In the genomic region with DNA sequence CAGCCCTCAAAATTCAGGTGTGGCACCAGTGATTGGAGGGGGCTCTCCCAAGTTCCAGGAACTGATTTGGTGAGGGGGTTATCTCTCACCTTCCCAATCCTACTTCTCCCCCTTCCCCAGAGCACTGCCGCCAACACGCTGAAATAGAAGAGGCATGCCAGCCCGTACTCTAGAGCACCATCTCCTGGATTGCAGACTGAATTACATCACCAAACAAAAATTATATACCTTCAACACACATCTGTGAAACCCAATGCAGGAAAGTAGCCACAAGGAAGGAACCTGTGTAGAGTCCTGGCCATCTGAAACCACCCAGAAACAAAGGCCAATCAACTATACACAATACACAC, we compare ENCODE assay signal across 8 cellular contexts.
A peak's percentile ranks its signal among the peaks of the same experiment; 100 is the strongest.
DNase-seq lines count a peak whose midpoint lies in the region; ATAC-seq, FAIRE-seq and TF ChIP-seq lines count a peak whose summit lies in the region.
"Not testable (repeated sequence)": the region's sequence is repeated elsewhere in the genome, so short reads cannot be mapped to it uniquely, and the experiment has no call there.

No MANE protein-coding gene starts in this region.

- H3K36me3 Mint-ChIP-seq in activated CD4-positive, alpha-beta memory T cell treated with anti-CD3 and anti-CD28 coated beads, Interleukin-2, amount 10 ng/mL, durations not matched to agents 7 days and 5 days (ENCODE audit: low read depth) = not testable (repeated sequence)

- H3K27ac ChIP-seq in spleen = not testable (repeated sequence)

- H3K4me3 ChIP-seq in spleen = peak overlapping the region in 1 of 8 donors; percentile 37

- H3K27me3 Mint-ChIP-seq in activated CD4-positive, alpha-beta memory T cell treated with anti-CD3 and anti-CD28 coated beads, Interleukin-2, amount 10 ng/mL, durations not matched to agents 7 days and 5 days = peaks cover 11% of the 10 kb centered on the region

- FAIRE-seq in HTR-8/SVneo (lab: Jason Lieb, UNC) = peak; percentile 26

- DNase-seq in AML-193 (lab: John Stamatoyannopoulos, UW) = peak; percentile 0 to 3
- DNase-seq in HTR-8/SVneo (ENCODE audit: insufficient read length, low spot score); left lobe of liver (ENCODE audit: low spot score); spleen: not testable (repeated sequence)
- peak; percentile 21 for DNase-seq in NOMO-1 treated with dmso at 0.1 percent for 144 hours (lab: John Stamatoyannopoulos, UW; ENCODE audit: unreplicated experiment)
- peak; percentile 39 for DNase-seq in activated CD4-positive, alpha-beta memory T cell treated with anti-CD3 and anti-CD28 coated beads, Interleukin-2, amount 10 ng/mL, durations not matched to agents 7 days and 5 days
- peak; percentile 12 for DNase-seq in effector CD4-positive, alpha-beta T cell

- CTCF ChIA-PET in activated CD4-positive, alpha-beta memory T cell treated with anti-CD3 and anti-CD28 coated beads, Interleukin-2, amount 10 ng/mL, durations not matched to agents 7 days and 5 days (lab: Charles Lee) = not testable (repeated sequence)

- H3K9me3 Mint-ChIP-seq in activated CD4-positive, alpha-beta memory T cell treated with anti-CD3 and anti-CD28 coated beads, Interleukin-2, amount 10 ng/mL, durations not matched to agents 7 days and 5 days = not testable (repeated sequence)

- 4 to 33% (median 7%) methylated on average over 3 of the region's 3 CpGs for WGBS in spleen, 5 donors

- H3K4me3 Mint-ChIP-seq in activated CD4-positive, alpha-beta memory T cell treated with anti-CD3 and anti-CD28 coated beads, Interleukin-2, amount 10 ng/mL, durations not matched to agents 7 days and 5 days = not testable (repeated sequence)

- H3K4me1 Mint-ChIP-seq in activated CD4-positive, alpha-beta memory T cell treated with anti-CD3 and anti-CD28 coated beads, Interleukin-2, amount 10 ng/mL, durations not matched to agents 7 days and 5 days = not testable (repeated sequence)

- intact Hi-C loops in spleen (cut with DNase I; ENCODE audit: low total_unique reads) = not testable (repeated sequence)

- H3K36me3 ChIP-seq in spleen = not testable (repeated sequence)

- TF ChIP-seq POLR2A in spleen (IDR thresholded peaks at IDR 0.05) = not testable (repeated sequence)

- POLR2A ChIA-PET in activated CD4-positive, alpha-beta memory T cell treated with anti-CD3 and anti-CD28 coated beads, Interleukin-2, amount 10 ng/mL, durations not matched to agents 7 days and 5 days (lab: Charles Lee) = not testable (repeated sequence)

- not testable (repeated sequence) for H3K27ac Mint-ChIP-seq in activated CD4-positive, alpha-beta memory T cell treated with anti-CD3 and anti-CD28 coated beads, Interleukin-2, amount 10 ng/mL, durations not matched to agents 7 days and 5 days

- peak; percentile 16 for ATAC-seq in GM18861 (IDR thresholded peaks at IDR 0.05; ENCODE audit: unreplicated experiment)
- ATAC-seq in left lobe of liver = peak; percentile 92

- not testable (repeated sequence) for H3K27me3 ChIP-seq in spleen (replicated peaks in 1 of 7)

- H3K4me1 ChIP-seq in spleen = peaks cover 0 to 16% (median 0%) of the 10 kb centered on the region in 6 donors

- TF ChIP-seq CTCF in spleen (IDR thresholded peaks at IDR 0.05 in 8 of 11, conservative IDR thresholded peaks at IDR 0.05 in 3 of 11) = peak in 10 of 11 experiments; percentile 16 to 67 (median 56)

- not testable (repeated sequence) for H3K9me3 ChIP-seq in spleen
